ENCODE assay signal across 3 cellular contexts in genomic region chr5:16679198-16679597, GRCh38.
TF ChIP-seq lines count a peak whose summit lies in the region.

No MANE protein-coding gene starts in this region.

TF ChIP-seq in GM23338, 12 proteins besides CTCF, POLR2A, EP300 and RAD21 (continues in another document):
- TF ChIP-seq EZH2 (IDR thresholded peaks at IDR 0.05; ENCODE audit: low read depth, unreplicated experiment), result no peak
- TF ChIP-seq EZH2phosphoT487 (IDR thresholded peaks at IDR 0.05; ENCODE audit: unreplicated experiment), result no peak
- no peak for TF ChIP-seq NANOG (IDR thresholded peaks at IDR 0.05; ENCODE audit: borderline replicate concordance)
- TF ChIP-seq ZNF331 (CRISPR knock-in tag; IDR thresholded peaks at IDR 0.05; ENCODE audit: low read depth), result no peak
- TF ChIP-seq ZNF114 (CRISPR knock-in tag; IDR thresholded peaks at IDR 0.05), result no peak
- no peak for TF ChIP-seq ETS1 (IDR thresholded peaks at IDR 0.05)
- TF ChIP-seq REST (IDR thresholded peaks at IDR 0.05; ENCODE audit: unreplicated experiment), result no peak

TF ChIP-seq in HEK293, 187 proteins besides CTCF, POLR2A, EP300 and RAD21:
- 0 out of 2 replicates have a peak, but pooled peaks have one; percentile 27 for TF ChIP-seq SCRT2 (tag by site-specific recombination; IDR thresholded peaks at IDR 0.05)
- TF ChIP-seq SCRT1 (tag by site-specific recombination; IDR thresholded peaks at IDR 0.05; ENCODE audit: borderline replicate concordance), result 0 out of 2 replicates have a peak, but pooled peaks have one; percentile 33
- TF ChIP-seq ZNF391 (tag by site-specific recombination; IDR thresholded peaks at IDR 0.05; ENCODE audit: borderline replicate concordance, low read depth), result no peak
- TF ChIP-seq ZNF585B (tag by site-specific recombination; IDR thresholded peaks at IDR 0.05), result no peak

TF ChIP-seq in H1, 55 proteins besides CTCF, POLR2A, EP300 and RAD21:
- TF ChIP-seq USF2 (IDR thresholded peaks at IDR 0.05; ENCODE audit: low read length) (no peak), KDM1A (IDR thresholded peaks at IDR 0.05; ENCODE audit: borderline replicate concordance, low read length) (no peak), SP1 (IDR thresholded peaks at IDR 0.05; ENCODE audit: low read depth, low read length) (no peak), ASH2L (IDR thresholded peaks at IDR 0.05; ENCODE audit: low read length) (no peak), SAP30 (IDR thresholded peaks at IDR 0.05; ENCODE audit: insufficient read depth, insufficient replicate concordance, low read length) (no peak), NRF1 (IDR thresholded peaks at IDR 0.05; ENCODE audit: low read depth, low read length) (no peak), POU5F1 (IDR thresholded peaks at IDR 0.05; ENCODE audit: low read depth, low read length) (no peak), ATF3 (IDR thresholded peaks at IDR 0.05; ENCODE audit: insufficient read depth, low read depth, low read length) (no peak), GABPA (IDR thresholded peaks at IDR 0.05; ENCODE audit: borderline replicate concordance, insufficient read depth, low read length) (no peak), CHD1 (IDR thresholded peaks at IDR 0.05; ENCODE audit: low read depth, low read length) (no peak), YY1 (IDR thresholded peaks at IDR 0.05; ENCODE audit: low read depth, low read length) (no peak), ZNF274 (IDR thresholded peaks at IDR 0.05; ENCODE audit: borderline replicate concordance, extremely low read depth, low read length) (no peak), SIX5 (IDR thresholded peaks at IDR 0.05; ENCODE audit: low read depth, low read length) (no peak), RXRA (IDR thresholded peaks at IDR 0.05; ENCODE audit: insufficient read depth, low read depth, low read length) (no peak), CEBPB (IDR thresholded peaks at IDR 0.05; ENCODE audit: low read depth, low read length) (no peak), TAF7 (optimal IDR thresholded peaks at IDR 0.05; ENCODE audit: borderline replicate concordance, low read depth, low read length) (no peak), SP2 (IDR thresholded peaks at IDR 0.05; ENCODE audit: low read length) (no peak), BACH1 (IDR thresholded peaks at IDR 0.05; ENCODE audit: low read length) (no peak), RBBP5 (IDR thresholded peaks at IDR 0.05; ENCODE audit: borderline replicate concordance, low read depth, low read length) (no peak)
